Comparison of ENCODE assay signal across 15 cellular contexts in genomic region chr21:36132691-36133090, GRCh38. TPM values are rescaled to one million over a fixed set of nuclear protein-coding genes. Genes with fewer than 3 reads are reported as not detected.
DNase-seq lines count a peak whose midpoint lies in the region; ATAC-seq and TF ChIP-seq lines count a peak whose summit lies in the region.
"Had no signal": no experiment of that assay in that cellular context is flagged by ENCODE, and none has a peak within 500 bp of the region (broad histone marks: within the 10 kb centered on the region; RNA-seq: fewer than 3 reads in every experiment).

No MANE protein-coding gene starts in this region.

- ATAC-seq in natural killer cell, result no peak
- no peak for ATAC-seq in natural killer cell treated with Interleukin-12 subunit alpha and Interleukin-12 subunit beta and Interleukin-15 and Interleukin-18, amount 100 ng/mL, for 72 hours

- H3K9me3 Mint-ChIP-seq in natural killer cell (no peaks in the 10 kb centered on the region), chondrocyte (ENCODE audit: low read depth) (no peaks in the 10 kb centered on the region)
- H3K9me3 Mint-ChIP-seq in natural killer cell treated with Interleukin-12 subunit alpha and Interleukin-12 subunit beta and Interleukin-15 and Interleukin-18, amount 100 ng/mL, for 72 hours, result no peaks in the 10 kb centered on the region
- H3K9me3 Mint-ChIP-seq: CD8-positive, alpha-beta memory T cell had no signal

- intact Hi-C loops in natural killer cell (cut with micrococcal nuclease), result no loop called here

- H3K36me3 Mint-ChIP-seq in natural killer cell (no peaks in the 10 kb centered on the region), chondrocyte (ENCODE audit: low read depth) (no peaks in the 10 kb centered on the region)
- no peaks in the 10 kb centered on the region for H3K36me3 Mint-ChIP-seq in natural killer cell treated with Interleukin-12 subunit alpha and Interleukin-12 subunit beta and Interleukin-15 and Interleukin-18, amount 100 ng/mL, for 72 hours

- no peaks in the 10 kb centered on the region for H3K27me3 Mint-ChIP-seq in natural killer cell (ENCODE audit: low read depth in 2 of 2)
- no peaks in the 10 kb centered on the region for H3K27me3 Mint-ChIP-seq in natural killer cell treated with Interleukin-12 subunit alpha and Interleukin-12 subunit beta and Interleukin-15 and Interleukin-18, amount 100 ng/mL, for 72 hours
- no peaks in the 10 kb centered on the region for H3K27me3 Mint-ChIP-seq in chondrocyte (ENCODE audit: low read depth)
- H3K27me3 Mint-ChIP-seq: CD8-positive, alpha-beta memory T cell had no signal

- H3K4me1 Mint-ChIP-seq in natural killer cell (peaks cover 22 to 33% of the 10 kb centered on the region in 2 donors), chondrocyte (ENCODE audit: low read depth) (peaks cover 19% of the 10 kb centered on the region)
- H3K4me1 Mint-ChIP-seq in natural killer cell treated with Interleukin-12 subunit alpha and Interleukin-12 subunit beta and Interleukin-15 and Interleukin-18, amount 100 ng/mL, for 72 hours (ENCODE audit: low read depth in 2 of 2), result peaks cover 23 to 25% of the 10 kb centered on the region in 2 donors

- H3K4me3 Mint-ChIP-seq in natural killer cell, result peak overlapping the region; percentile 31
- H3K4me3 Mint-ChIP-seq in natural killer cell treated with Interleukin-12 subunit alpha and Interleukin-12 subunit beta and Interleukin-15 and Interleukin-18, amount 100 ng/mL, for 72 hours, result no peak overlapping the region
- no peak overlapping the region for H3K4me3 Mint-ChIP-seq in chondrocyte (ENCODE audit: unreplicated experiment)

- DNase-seq in natural killer cell, result no peak
- DNase-seq in natural killer cell treated with Interleukin-12 subunit alpha and Interleukin-12 subunit beta and Interleukin-15 and Interleukin-18, amount 100 ng/mL, for 72 hours (ENCODE audit: low spot score), result no peak
- DNase-seq in chondrocyte (ENCODE audit: low spot score), result peak; percentile 36
- DNase-seq in mucosa of gallbladder (ENCODE audit: low spot score), result peak; percentile 85
- DNase-seq in cortex of kidney (lab: John Stamatoyannopoulos, UW), result no peak
- no peak for DNase-seq in DMS79 (lab: John Stamatoyannopoulos, UW)
- no peak for DNase-seq in HPDE6-E6E7 (ENCODE audit: extremely low spot score)
- DNase-seq: BE2C; CD8-positive, alpha-beta memory T cell; GOT3; NCI-H1092; NCI-H146; NCI-H2081; NCI-H510A; NCI-H774 had no signal

- TF ChIP-seq CTCF in natural killer cell (IDR thresholded peaks at IDR 0.05) (no peak), chondrocyte (IDR thresholded peaks at IDR 0.05) (no peak)

- H3K27ac Mint-ChIP-seq in natural killer cell (no peak overlapping the region), chondrocyte (ENCODE audit: unreplicated experiment) (no peak overlapping the region)
- no peak overlapping the region for H3K27ac Mint-ChIP-seq in natural killer cell treated with Interleukin-12 subunit alpha and Interleukin-12 subunit beta and Interleukin-15 and Interleukin-18, amount 100 ng/mL, for 72 hours
- H3K27ac Mint-ChIP-seq: CD8-positive, alpha-beta memory T cell had no signal

RNA-seq across cellular contexts. Expression of gene CBR3, which starts 2.2 kb away (rescaled TPM):
- total RNA-seq in natural killer cell (1 to 10 TPM in 2 of 3 donors, under 1 TPM in 1; 0.95 to 1.5 (median 1.2) TPM), chondrocyte (3.4 to 7.4 TPM (median 3.5 TPM) in 3 replicates), mucosa of gallbladder (4.8 TPM)
- 1 to 10 TPM; 4.5 to 6.5 TPM for total RNA-seq in natural killer cell treated with Interleukin-12 subunit alpha and Interleukin-12 subunit beta and Interleukin-15 and Interleukin-18, amount 100 ng/mL, for 72 hours

RNA-seq across cellular contexts. Expression of gene DOP1B, which starts 23.9 kb away (rescaled TPM):
- total RNA-seq in natural killer cell (10 to 100 TPM; 29.5 to 32.1 (median 31.9) TPM), chondrocyte (17.1 to 23.1 TPM (median 17.8 TPM) in 3 replicates), mucosa of gallbladder (31.2 TPM)
- 10 to 100 TPM in 1 of 2 donors, 1 to 10 TPM in 1; 8.9 to 16.3 TPM for total RNA-seq in natural killer cell treated with Interleukin-12 subunit alpha and Interleukin-12 subunit beta and Interleukin-15 and Interleukin-18, amount 100 ng/mL, for 72 hours

Comparison
In these comparisons a context has a peak if more than half of its experiments do, and no peak if none do; other contexts are left out.
1. DNase-seq: peak in chondrocyte (single experiment) and mucosa of gallbladder (single experiment); none in natural killer cell (single experiment), natural killer cell treated with Interleukin-12 subunit alpha and Interleukin-12 subunit beta and Interleukin-15 and Interleukin-18, amount 100 ng/mL, for 72 hours (single experiment), cortex of kidney (single experiment), DMS79 (single experiment) and HPDE6-E6E7 (single experiment).